In the genomic region with DNA sequence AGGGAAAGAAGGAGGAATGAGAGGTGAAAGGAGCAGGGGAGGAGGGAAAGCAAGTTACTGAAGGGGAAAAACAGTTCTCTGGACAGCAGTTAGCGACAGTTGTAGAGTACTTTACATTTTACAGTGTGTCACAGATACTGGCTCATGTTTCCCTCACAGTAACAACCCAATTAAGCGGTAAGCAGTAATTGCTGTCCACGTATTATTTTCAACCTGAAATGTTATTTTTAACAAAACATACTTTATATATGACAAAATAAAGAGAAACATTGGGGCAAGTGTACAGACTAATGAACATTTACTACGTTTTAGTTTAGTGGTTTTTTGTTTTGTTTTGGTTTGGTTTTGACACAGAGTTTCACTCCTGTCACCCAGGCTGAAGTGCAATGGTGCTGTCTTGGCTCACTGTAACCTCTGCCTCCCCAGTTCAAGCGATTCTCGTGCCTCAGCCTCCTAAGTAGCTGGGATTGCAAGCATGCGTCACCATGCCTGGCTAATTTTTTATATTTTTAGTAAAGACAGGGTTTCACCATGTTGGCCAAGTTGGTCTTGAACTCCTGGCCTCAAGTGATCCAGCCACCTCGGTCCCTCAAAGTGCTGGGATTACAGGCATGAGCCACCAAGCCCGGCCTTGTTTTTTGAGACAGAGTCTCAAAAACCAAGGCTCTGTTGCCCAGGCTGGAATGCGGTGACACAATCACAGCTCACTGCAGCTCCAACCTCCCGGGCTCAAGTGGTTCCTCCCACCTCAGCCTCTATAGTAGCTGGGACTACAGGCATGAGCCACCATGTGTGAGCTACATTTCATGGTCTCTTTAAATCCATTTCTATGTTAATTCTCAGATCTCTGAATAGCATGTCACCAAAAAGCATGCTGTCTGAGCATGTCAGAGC, we compare ENCODE assay signal across 1 cellular context.
TF ChIP-seq lines count a peak whose summit lies in the region.

No MANE protein-coding gene starts in this region.

TF ChIP-seq in HepG2, 621 proteins besides CTCF, POLR2A, EP300 and RAD21 (continued from another document):
- TF ChIP-seq, protein P1, sequence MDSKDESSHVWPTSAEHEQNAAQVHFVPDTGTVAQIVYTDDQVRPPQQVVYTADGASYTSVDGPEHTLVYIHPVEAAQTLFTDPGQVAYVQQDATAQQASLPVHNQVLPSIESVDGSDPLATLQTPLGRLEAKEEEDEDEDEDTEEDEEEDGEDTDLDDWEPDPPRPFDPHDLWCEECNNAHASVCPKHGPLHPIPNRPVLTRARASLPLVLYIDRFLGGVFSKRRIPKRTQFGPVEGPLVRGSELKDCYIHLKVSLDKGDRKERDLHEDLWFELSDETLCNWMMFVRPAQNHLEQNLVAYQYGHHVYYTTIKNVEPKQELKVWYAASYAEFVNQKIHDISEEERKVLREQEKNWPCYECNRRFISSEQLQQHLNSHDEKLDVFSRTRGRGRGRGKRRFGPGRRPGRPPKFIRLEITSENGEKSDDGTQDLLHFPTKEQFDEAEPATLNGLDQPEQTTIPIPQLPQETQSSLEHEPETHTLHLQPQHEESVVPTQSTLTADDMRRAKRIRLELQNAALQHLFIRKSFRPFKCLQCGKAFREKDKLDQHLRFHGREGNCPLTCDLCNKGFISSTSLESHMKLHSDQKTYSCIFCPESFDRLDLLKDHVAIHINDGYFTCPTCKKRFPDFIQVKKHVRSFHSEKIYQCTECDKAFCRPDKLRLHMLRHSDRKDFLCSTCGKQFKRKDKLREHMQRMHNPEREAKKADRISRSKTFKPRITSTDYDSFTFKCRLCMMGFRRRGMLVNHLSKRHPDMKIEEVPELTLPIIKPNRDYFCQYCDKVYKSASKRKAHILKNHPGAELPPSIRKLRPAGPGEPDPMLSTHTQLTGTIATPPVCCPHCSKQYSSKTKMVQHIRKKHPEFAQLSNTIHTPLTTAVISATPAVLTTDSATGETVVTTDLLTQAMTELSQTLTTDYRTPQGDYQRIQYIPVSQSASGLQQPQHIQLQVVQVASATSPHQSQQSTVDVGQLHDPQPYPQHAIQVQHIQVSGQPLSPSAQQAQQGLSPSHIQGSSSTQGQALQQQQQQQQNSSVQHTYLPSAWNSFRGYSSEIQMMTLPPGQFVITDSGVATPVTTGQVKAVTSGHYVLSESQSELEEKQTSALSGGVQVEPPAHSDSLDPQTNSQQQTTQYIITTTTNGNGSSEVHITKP (CRISPR knock-in tag; IDR thresholded peaks at IDR 0.05; ENCODE audit: low read depth), result peak; percentile 95
- TF ChIP-seq ZSCAN29 (CRISPR knock-in tag; conservative IDR thresholded peaks at IDR 0.05), result no peak
